ENCODE assay signal across 26 cellular contexts in genomic region chrX:3231766-3232165, GRCh38.
DNase-seq lines count a peak whose midpoint lies in the region; ATAC-seq and TF ChIP-seq lines count a peak whose summit lies in the region.
"Had no signal": no experiment of that assay in that cellular context is flagged by ENCODE, and none has a peak within 500 bp of the region (broad histone marks: within the 10 kb centered on the region; RNA-seq: fewer than 3 reads in every experiment).

No MANE protein-coding gene starts in this region.

- peak overlapping the region; percentile 80 for H2AFZ ChIP-seq in GM23248
- H2AFZ ChIP-seq in osteoblast (ENCODE audit: low read length), result peak overlapping the region; percentile 50

- H3K4me3 ChIP-seq in GM23248, result 0 out of 2 replicates have a peak overlapping the region, but pooled peaks have one; percentile 32
- H3K4me3 ChIP-seq in osteoblast (ENCODE audit: insufficient read depth, low read length), result peak overlapping the region; percentile 22
- H3K4me3 ChIP-seq: A549, ascending aorta, HAP-1, heart right ventricle, K562, lung, MG63, psoas muscle, sigmoid colon, testis had no signal

- H3K9ac ChIP-seq in GM23248, result no peak overlapping the region

- H3K27ac ChIP-seq in GM23248 (peak overlapping the region; percentile 49; the same call in 1 of the 2 replicates), osteoblast (ENCODE audit: low read depth, low read length) (peak overlapping the region; percentile 36)
- H3K27ac ChIP-seq: A549, ascending aorta, psoas muscle, sigmoid colon, testis had no signal

- H3F3A ChIP-seq in GM23248 (ENCODE audit: insufficient read depth), result no peaks in the 10 kb centered on the region

- no peaks in the 10 kb centered on the region for H3K79me2 ChIP-seq in GM23248 (ENCODE audit: insufficient read depth)
- no peaks in the 10 kb centered on the region for H3K79me2 ChIP-seq in osteoblast (ENCODE audit: insufficient read depth, low read length)

- no peaks in the 10 kb centered on the region for H4K20me1 ChIP-seq in GM23248 (ENCODE audit: insufficient read depth)
- no peaks in the 10 kb centered on the region for H4K20me1 ChIP-seq in osteoblast (ENCODE audit: insufficient read depth, low read length)

- in situ Hi-C loops in GM23248 (cut with MboI), result no loop called here

- peak overlapping the region; percentile 78 for H3K4me2 ChIP-seq in GM23248 (ENCODE audit: unreplicated experiment)
- peak overlapping the region; percentile 44 for H3K4me2 ChIP-seq in osteoblast (ENCODE audit: insufficient read depth, low read length)
- H3K4me2 ChIP-seq: A549 had no signal

- H3K27me3 ChIP-seq in GM23248 (replicated peaks; ENCODE audit: insufficient read depth) (no peaks in the 10 kb centered on the region), osteoblast (ENCODE audit: insufficient read depth, low read length) (no peaks in the 10 kb centered on the region)
- H3K27me3 ChIP-seq: ascending aorta, BE2C, heart right ventricle, MG63, sigmoid colon, testis had no signal

- no peak for ATAC-seq in GM18502 (IDR thresholded peaks at IDR 0.05; ENCODE audit: poor library complexity, unreplicated experiment)
- ATAC-seq in HG03439 (IDR thresholded peaks at IDR 0.05; ENCODE audit: unreplicated experiment), result no peak
- no peak for ATAC-seq in GM19395 (IDR thresholded peaks at IDR 0.05; ENCODE audit: unreplicated experiment)
- ATAC-seq: A549; activated CD4-positive, alpha-beta T cell treated with anti-CD3 and anti-CD28 coated beads for 36 hours; activated naive CD4-positive, alpha-beta T cell treated with anti-CD3 and anti-CD28 coated beads, Interleukin-2, amount 50 U/mL, for 72 hours; heart right ventricle; K562; psoas muscle; stimulated activated naive CD8-positive, alpha-beta T cell treated with anti-CD3 and anti-CD28 coated beads, Interleukin-15, Interleukin-2, amounts not matched to agents 100 U/mL and 50 U/mL, for 24 hours had no signal

- no peaks in the 10 kb centered on the region for H3K9me2 ChIP-seq in GM23248 (ENCODE audit: insufficient read depth)

- 8 to 13% methylated on average over 7 of the region's 7 CpGs for WGBS in GM23248 (ENCODE audit: low coverage in 1 of 2, low lambda C conversion rate in 2 of 2, missing lambda C conversion rate in 2 of 2), 2 experiments

- H3K4me1 ChIP-seq in GM23248 (ENCODE audit: insufficient read depth) (peaks cover 30% of the 10 kb centered on the region), osteoblast (ENCODE audit: insufficient read depth, low read length) (peaks cover 4% of the 10 kb centered on the region)
- H3K4me1 ChIP-seq: A549, ascending aorta, BE2C, HAP-1, psoas muscle, sigmoid colon, testis had no signal

- no peak for TF ChIP-seq CTCF in osteoblast (IDR thresholded peaks at IDR 0.05; ENCODE audit: extremely low read depth, low read depth, low read length)

- H3K9me3 ChIP-seq in GM23248 (ENCODE audit: low read depth), result no peaks in the 10 kb centered on the region
- H3K9me3 ChIP-seq in osteoblast (ENCODE audit: low read depth, low read length), result no peaks in the 10 kb centered on the region
- H3K9me3 ChIP-seq: A549, ascending aorta, BE2C, HAP-1, MG63, psoas muscle, sigmoid colon, testis had no signal

- no peaks in the 10 kb centered on the region for H3K36me3 ChIP-seq in GM23248 (ENCODE audit: low read depth)
- no peaks in the 10 kb centered on the region for H3K36me3 ChIP-seq in osteoblast (ENCODE audit: insufficient read depth, low read length)
- H3K36me3 ChIP-seq: ascending aorta, BE2C, HAP-1, heart right ventricle, MG63, sigmoid colon had no signal

- peak; percentile 39 for DNase-seq in GM23248
- DNase-seq in RPMI7951 (ENCODE audit: low read depth), result peak; percentile 39
- DNase-seq in fibroblast of gingiva (ENCODE audit: low read depth), result peak; percentile 65
- peak; percentile 11 for DNase-seq in osteoblast (ENCODE audit: insufficient read length, low spot score, missing footprints)
- no peak for DNase-seq in GF-D8 (lab: John Stamatoyannopoulos, UW)
- DNase-seq: activated CD4-positive, alpha-beta T cell treated with anti-CD3 and anti-CD28 coated beads for 36 hours; activated T-cell treated with anti-CD3 and anti-CD28 coated beads for 4 hours; BE2C; heart right ventricle; kidney glomerular epithelial cell; MG63; NCI-H1436; NCI-H2107; psoas muscle; sigmoid colon; stimulated activated naive CD8-positive, alpha-beta T cell treated with anti-CD3 and anti-CD28 coated beads, Interleukin-15, Interleukin-2, amounts not matched to agents 100 U/mL and 50 U/mL, for 24 hours; testis had no signal
